Comparison of ENCODE assay signal across 8 cellular contexts in genomic region chr6:143427109-143427817, GRCh38. TPM values are rescaled to one million over a fixed set of nuclear protein-coding genes. Genes with fewer than 3 reads are reported as not detected.
A peak's percentile ranks its signal among the peaks of the same experiment; 100 is the strongest.
DNase-seq lines count a peak whose midpoint lies in the region; ATAC-seq and TF ChIP-seq lines count a peak whose summit lies in the region.

No MANE protein-coding gene starts in this region.

- H3K9me3 ChIP-seq in colonic mucosa = no peaks in the 10 kb centered on the region

- H3K27me3 Mint-ChIP-seq in CD14-positive monocyte (ENCODE audit: low read depth in 3 of 3) = no peaks in the 10 kb centered on the region

- H3K4me1 Mint-ChIP-seq in CD14-positive monocyte = no peaks in the 10 kb centered on the region

- no peaks in the 10 kb centered on the region for H3K4me1 ChIP-seq in colonic mucosa

- H3K27ac ChIP-seq in colonic mucosa = no peak overlapping the region

- H3K4me3 Mint-ChIP-seq in CD14-positive monocyte = no peak overlapping the region

- no peak overlapping the region for H3K9ac ChIP-seq in colonic mucosa (ENCODE audit: low read depth in 2 of 2, low read length in 2 of 2)

- H3K27me3 ChIP-seq in colonic mucosa = no peaks in the 10 kb centered on the region

- intact Hi-C loops in CD14-positive monocyte (cut with micrococcal nuclease) = loop anchor here (5.0 to 10.0 kb wide), 3 partner anchors 735 to 952 kb away; no protein-coding TSS in a partner anchor
- intact Hi-C loops in colonic mucosa (cut with DNase I) = loop anchor here (5.0 kb wide), 2 partner anchors 735 to 950 kb away; no protein-coding TSS in a partner anchor
- intact Hi-C loops in lower leg skin (cut with DNase I; ENCODE audit: low total_unique reads) = loop anchor here (5.0 kb wide), 1 partner anchor 735 kb away; no protein-coding TSS in a partner anchor

- H3K27ac Mint-ChIP-seq in CD14-positive monocyte = no peak overlapping the region

- no peak overlapping the region for H3K4me3 ChIP-seq in colonic mucosa
- H3K4me3 ChIP-seq in lower leg skin (ENCODE audit: low read depth, poor library complexity, severe bottlenecking) = no peak overlapping the region

- H3K9me3 Mint-ChIP-seq in CD14-positive monocyte = no peaks in the 10 kb centered on the region

- peaks cover 1 to 14% of the 10 kb centered on the region in 2 donors for H3K36me3 Mint-ChIP-seq in CD14-positive monocyte

- DNase-seq in CD14-positive monocyte (ENCODE audit: low spot score) = peak; percentile 57
- peak; percentile 31 for DNase-seq in NCI-H345 treated with DMSO at 0.1 percent for 48 hours (lab: John Stamatoyannopoulos, UW; ENCODE audit: unreplicated experiment)
- DNase-seq in activated CD4-positive, alpha-beta T cell treated with anti-CD3 and anti-CD28 coated beads for 4 hours = peak; percentile 64 to 69
- peak; percentile 60 for DNase-seq in colonic mucosa
- DNase-seq in lower leg skin (ENCODE audit: low spot score in 2 of 2) = peak; percentile 55 to 94
- DNase-seq in stimulated activated CD4-positive, alpha-beta T cell treated with anti-CD3 and anti-CD28 coated beads, TNF-alpha, amount 100 ng/mL, for 48 hours (ENCODE audit: low read depth in 3 of 3) = peak; percentile 32 to 57 (median 48)

- WGBS in lower leg skin, 2 donors = 11 to 19% methylated on average over 4 of the region's 4 CpGs

- peak; percentile 90 for TF ChIP-seq CTCF in CD14-positive monocyte (IDR thresholded peaks at IDR 0.05)
- peak; percentile 88 for TF ChIP-seq CTCF in colonic mucosa (IDR thresholded peaks at IDR 0.05)
- TF ChIP-seq CTCF in lower leg skin (IDR thresholded peaks at IDR 0.05) = peak in 1 of 3 donors; percentile 73

- H3K36me3 ChIP-seq in colonic mucosa = no peaks in the 10 kb centered on the region

- ATAC-seq in GM19025 (IDR thresholded peaks at IDR 0.05; ENCODE audit: low read depth, unreplicated experiment) = peak; percentile 100
- peak; percentile 100 for ATAC-seq in HG03139 (IDR thresholded peaks at IDR 0.05; ENCODE audit: unreplicated experiment)

- no peak for TF ChIP-seq POLR2A in lower leg skin (IDR thresholded peaks at IDR 0.05)

RNA-seq across cellular contexts. Expression of gene ADAT2, which starts 23.2 kb away (rescaled TPM):
- polyA plus RNA-seq in CD14-positive monocyte = under 1 TPM; 0.08 to 0.51 TPM
- total RNA-seq in colonic mucosa (1 to 10 TPM; 4.6 to 5.7 TPM), lower leg skin (1 to 10 TPM; 2.2 to 5.3 (median 3.9) TPM)

RNA-seq across cellular contexts. Expression of gene PEX3, which starts 23.3 kb away (rescaled TPM):
- polyA plus RNA-seq in CD14-positive monocyte = 1 to 10 TPM; 5.2 to 6.9 TPM
- total RNA-seq in colonic mucosa = 10 to 100 TPM in 1 of 2 donors, 1 to 10 TPM in 1; 9.1 to 11.1 TPM
- 10 to 100 TPM; 15.5 to 22.4 (median 18.4) TPM for total RNA-seq in lower leg skin
